ENCODE assay signal across 8 cellular contexts in genomic region chr1:8090241-8090702, GRCh38.
A peak's percentile ranks its signal among the peaks of the same experiment; 100 is the strongest.
DNase-seq lines count a peak whose midpoint lies in the region; ATAC-seq and TF ChIP-seq lines count a peak whose summit lies in the region.
"Had no signal": no experiment of that assay in that cellular context is flagged by ENCODE, and none has a peak within 500 bp of the region (broad histone marks: within the 10 kb centered on the region; RNA-seq: fewer than 3 reads in every experiment).

No MANE protein-coding gene starts in this region.

- H3K4me3 Mint-ChIP-seq in stimulated activated naive CD8-positive, alpha-beta T cell treated with anti-CD3 and anti-CD28 coated beads, Interleukin-15, Interleukin-2, amounts not matched to agents 100 ng/mL and 50 ng/mL, for 24 hours = no peak overlapping the region
- H3K4me3 Mint-ChIP-seq: natural killer cell treated with Interleukin-12 subunit alpha and Interleukin-12 subunit beta and Interleukin-15 and Interleukin-18, amount 100 ng/mL, for 72 hours had no signal

- ATAC-seq in foreskin keratinocyte (peak; percentile 74), HG02981 (IDR thresholded peaks at IDR 0.05; ENCODE audit: unreplicated experiment) (no peak)
- ATAC-seq: natural killer cell treated with Interleukin-12 subunit alpha and Interleukin-12 subunit beta and Interleukin-15 and Interleukin-18, amount 100 ng/mL, for 72 hours had no signal

- H3K4me1 ChIP-seq in foreskin keratinocyte = peaks cover 36% of the 10 kb centered on the region

- H3K27ac Mint-ChIP-seq in stimulated activated naive CD8-positive, alpha-beta T cell treated with anti-CD3 and anti-CD28 coated beads, Interleukin-15, Interleukin-2, amounts not matched to agents 100 ng/mL and 50 ng/mL, for 24 hours = peak overlapping the region; percentile 82
- H3K27ac Mint-ChIP-seq: natural killer cell treated with Interleukin-12 subunit alpha and Interleukin-12 subunit beta and Interleukin-15 and Interleukin-18, amount 100 ng/mL, for 72 hours had no signal

- H3K27me3 Mint-ChIP-seq in stimulated activated naive CD8-positive, alpha-beta T cell treated with anti-CD3 and anti-CD28 coated beads, Interleukin-15, Interleukin-2, amounts not matched to agents 100 ng/mL and 50 ng/mL, for 24 hours = peaks cover 18% of the 10 kb centered on the region

- H3K27me3 ChIP-seq in foreskin keratinocyte = no peaks in the 10 kb centered on the region

- H3K27ac ChIP-seq in foreskin keratinocyte = peak overlapping the region; percentile 43

- DNase-seq in H4 (ENCODE audit: low spot score) (peak; percentile 92), SW 1271 (lab: John Stamatoyannopoulos, UW) (peak; percentile 61 to 77), foreskin keratinocyte (peak; percentile 91 to 96), DMS 273 (lab: John Stamatoyannopoulos, UW; ENCODE audit: unreplicated experiment) (no peak)
- DNase-seq in stimulated activated naive CD4-positive, alpha-beta T cell (lab: John Stamatoyannopoulos, UW) = no peak

- no peak for TF ChIP-seq CTCF in foreskin keratinocyte (conservative IDR thresholded peaks at IDR 0.05)

- no peaks in the 10 kb centered on the region for H3K9me3 Mint-ChIP-seq in stimulated activated naive CD8-positive, alpha-beta T cell treated with anti-CD3 and anti-CD28 coated beads, Interleukin-15, Interleukin-2, amounts not matched to agents 100 ng/mL and 50 ng/mL, for 24 hours
- H3K9me3 Mint-ChIP-seq: natural killer cell treated with Interleukin-12 subunit alpha and Interleukin-12 subunit beta and Interleukin-15 and Interleukin-18, amount 100 ng/mL, for 72 hours had no signal

- peaks cover 32% of the 10 kb centered on the region for H3K4me1 Mint-ChIP-seq in stimulated activated naive CD8-positive, alpha-beta T cell treated with anti-CD3 and anti-CD28 coated beads, Interleukin-15, Interleukin-2, amounts not matched to agents 100 ng/mL and 50 ng/mL, for 24 hours (ENCODE audit: low read depth)

- H3K36me3 Mint-ChIP-seq in stimulated activated naive CD8-positive, alpha-beta T cell treated with anti-CD3 and anti-CD28 coated beads, Interleukin-15, Interleukin-2, amounts not matched to agents 100 ng/mL and 50 ng/mL, for 24 hours (ENCODE audit: low read depth) = no peaks in the 10 kb centered on the region

Comparison
In these comparisons a context has a peak if more than half of its experiments do, and no peak if none do; other contexts are left out.
1. DNase-seq: peak in H4 (single experiment), SW 1271 (2 of 2) and foreskin keratinocyte (2 of 2); none in DMS 273 (single experiment) and stimulated activated naive CD4-positive, alpha-beta T cell (0 of 6).